Comparison of ENCODE assay signal across 11 cellular contexts in the genomic region with DNA sequence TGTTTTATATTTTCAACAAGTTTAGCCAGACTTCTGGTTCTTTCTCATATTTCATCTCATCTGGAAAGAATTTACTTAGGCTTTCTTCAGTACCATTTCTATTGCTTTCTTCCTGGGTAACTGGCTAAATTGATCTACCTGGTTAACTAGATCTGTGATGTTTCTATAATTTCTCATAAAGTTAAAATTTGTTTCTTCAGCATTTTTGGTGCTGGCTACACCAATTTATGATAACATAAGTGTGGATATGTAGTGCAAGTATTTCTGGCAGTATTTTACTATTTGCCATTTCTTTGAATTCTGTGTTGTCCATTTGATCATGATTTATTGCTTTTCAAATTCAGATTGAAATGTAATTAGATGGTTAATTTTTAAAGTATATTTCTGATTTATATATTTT.
"Had no signal": no experiment of that assay in that cellular context is flagged by ENCODE, and none has a peak within 500 bp of the region (broad histone marks: within the 10 kb centered on the region; RNA-seq: fewer than 3 reads in every experiment).

No MANE protein-coding gene starts in this region.

- H3K4me3 Mint-ChIP-seq: activated CD8-positive, alpha-beta memory T cell treated with anti-CD3 and anti-CD28 coated beads, Interleukin-2, amount 10 ng/mL, durations not matched to agents 7 days and 5 days; dendritic cell treated with granulocyte-macrophage colony-stimulating factor and Interleukin-4, amounts not matched to agents 40 ng/mL and 50 ng/mL, for 4 days; neural progenitor cell had no signal

- H2AFZ ChIP-seq: hepatocyte, neural progenitor cell had no signal

- H3K4me1 Mint-ChIP-seq: neural progenitor cell had no signal

- H3K27ac Mint-ChIP-seq: dendritic cell treated with granulocyte-macrophage colony-stimulating factor and Interleukin-4, amounts not matched to agents 40 ng/mL and 50 ng/mL, for 4 days; neural progenitor cell had no signal

- H3K27ac ChIP-seq: brain microvascular endothelial cell, hepatocyte, neural progenitor cell had no signal

- H3K9me3 Mint-ChIP-seq: activated T-cell treated with anti-CD3 and anti-CD28 coated beads, Interleukin-2, amount 50 U/mL, for 4 hours; dendritic cell treated with granulocyte-macrophage colony-stimulating factor and Interleukin-4, amounts not matched to agents 40 ng/mL and 50 ng/mL, for 4 days had no signal

- H3K4me3 ChIP-seq: hepatocyte, neural progenitor cell had no signal

- H3K9ac ChIP-seq: neural progenitor cell had no signal

- FAIRE-seq: TTC549 had no signal

- H3K4me2 ChIP-seq: hepatocyte, neural progenitor cell had no signal

- DNase-seq: activated CD4-positive, alpha-beta T cell treated with anti-CD3 and anti-CD28 coated beads, Interleukin-2, amount 50 U/mL, for 1 hour; activated CD4-positive, CD25-positive, alpha-beta regulatory T cell; activated T-cell treated with anti-CD3 and anti-CD28 coated beads, Interleukin-2, amount 50 U/mL, for 4 hours; brain microvascular endothelial cell; kidney glomerular epithelial cell; retina had no signal

- H3K27me3 ChIP-seq: brain microvascular endothelial cell, hepatocyte, neural progenitor cell had no signal

- H3K27me3 Mint-ChIP-seq: activated CD8-positive, alpha-beta memory T cell treated with anti-CD3 and anti-CD28 coated beads, Interleukin-2, amount 10 ng/mL, durations not matched to agents 7 days and 5 days; dendritic cell treated with granulocyte-macrophage colony-stimulating factor and Interleukin-4, amounts not matched to agents 40 ng/mL and 50 ng/mL, for 4 days had no signal
